In the genomic region with DNA sequence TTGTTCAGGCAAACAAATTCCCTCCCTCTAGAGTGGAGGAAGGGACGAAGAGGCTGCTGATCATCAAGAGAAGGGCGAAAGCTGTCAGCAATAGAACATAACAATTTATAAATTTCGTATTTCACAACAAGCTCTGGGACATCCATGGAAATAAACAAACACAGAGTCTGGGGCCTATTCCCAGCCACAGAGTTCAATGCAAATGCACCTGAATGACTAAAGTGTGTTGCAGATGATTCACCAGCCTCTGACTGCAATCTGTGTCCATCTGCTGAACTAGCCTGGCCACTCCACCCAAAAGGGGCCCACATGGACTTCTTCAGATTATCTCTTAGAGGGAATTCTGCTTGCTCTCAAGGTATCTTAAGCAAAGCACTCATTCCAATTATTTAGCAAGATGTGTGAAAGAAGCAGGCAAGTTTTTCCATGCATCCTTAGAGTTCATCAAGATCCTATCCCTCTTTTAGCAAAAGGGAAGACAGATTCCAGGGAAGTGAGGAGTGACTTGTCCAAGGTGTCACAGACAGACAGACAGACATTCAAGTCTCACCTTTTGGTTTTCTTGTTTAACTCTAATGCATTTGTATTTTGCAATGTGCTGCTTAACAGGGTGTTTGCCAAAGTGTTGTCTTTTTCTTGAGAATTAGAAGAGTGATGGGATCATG, we compare ENCODE assay signal across 16 cellular contexts.
A peak's percentile ranks its signal among the peaks of the same experiment; 100 is the strongest.
DNase-seq lines count a peak whose midpoint lies in the region; ATAC-seq and TF ChIP-seq lines count a peak whose summit lies in the region.
"Had no signal": no experiment of that assay in that cellular context is flagged by ENCODE, and none has a peak within 500 bp of the region (broad histone marks: within the 10 kb centered on the region; RNA-seq: fewer than 3 reads in every experiment).

No MANE protein-coding gene starts in this region.

- peaks cover 46% of the 10 kb centered on the region for H3K4me1 ChIP-seq in ES-I3 (ENCODE audit: insufficient read depth, low read length)
- peaks cover 0 to 10% of the 10 kb centered on the region in 2 experiments; a peak in 2 of 4 replicates for H3K4me1 ChIP-seq in SK-N-SH (ENCODE audit: control insufficient read depth in 1 of 2, insufficient read depth in 2 of 2, low read depth in 1 of 2, low read length in 1 of 2)
- H3K4me1 ChIP-seq in right lobe of liver: no peaks in the 10 kb centered on the region

- no peaks in the 10 kb centered on the region for H3K27me3 ChIP-seq in SK-N-SH (ENCODE audit: insufficient read depth)
- no peaks in the 10 kb centered on the region for H3K27me3 ChIP-seq in right lobe of liver

- H4K20me1 ChIP-seq in SK-N-SH (ENCODE audit: insufficient read depth): no peaks in the 10 kb centered on the region

- H3K9me3 ChIP-seq in ES-I3 (ENCODE audit: control insufficient read depth, insufficient read depth, low read length) (no peaks in the 10 kb centered on the region), SK-N-SH (no peaks in the 10 kb centered on the region), right lobe of liver (no peaks in the 10 kb centered on the region)

- no peaks in the 10 kb centered on the region for H3K79me2 ChIP-seq in SK-N-SH (ENCODE audit: insufficient read depth)

- no peak for TF ChIP-seq EP300 in SK-N-SH (IDR thresholded peaks at IDR 0.05; ENCODE audit: borderline replicate concordance in 1 of 2, low read depth in 1 of 2, low read length in 1 of 2)

- TF ChIP-seq CTCF in SK-N-SH (IDR thresholded peaks at IDR 0.05) (no peak), right lobe of liver (IDR thresholded peaks at IDR 0.05) (no peak)

- no peak for TF ChIP-seq POLR2A in right lobe of liver (IDR thresholded peaks at IDR 0.05)

- no peaks in the 10 kb centered on the region for H3K9me2 ChIP-seq in SK-N-SH

- CTCF ChIA-PET in SK-N-SH (lab: Yijun Ruan, JAX): no interaction called here

- intact Hi-C loops in right lobe of liver (cut with DNase I): no loop called here

- POLR2A ChIA-PET in SK-N-SH (lab: Yijun Ruan, JAX): no interaction called here

- H3F3A ChIP-seq in SK-N-SH (replicated peaks; ENCODE audit: insufficient read depth): no peaks in the 10 kb centered on the region

- H3K4me2 ChIP-seq in SK-N-SH: no peak overlapping the region

- 85% methylated on average over 3 of the region's 3 CpGs for WGBS in SK-N-SH (ENCODE audit: low lambda C conversion rate)
- WGBS in right lobe of liver (ENCODE audit: insufficient coverage, low coverage, low lambda C conversion rate, missing lambda C conversion rate): 16% methylated on average over 3 of the region's 3 CpGs

- H3K4me3 ChIP-seq in SK-N-SH (ENCODE audit: low read depth in 2 of 2, low read length in 1 of 2) (no peak overlapping the region), right lobe of liver (no peak overlapping the region)

- H3K36me3 ChIP-seq in ES-I3 (ENCODE audit: insufficient read depth, low read length): peaks cover 1% of the 10 kb centered on the region; the same call in 1 of the 2 replicates
- H3K36me3 ChIP-seq in SK-N-SH (replicated peaks in 1 of 2; ENCODE audit: control insufficient read depth in 1 of 2, insufficient read depth in 2 of 2, low read length in 1 of 2): no peaks in the 10 kb centered on the region
- no peaks in the 10 kb centered on the region for H3K36me3 ChIP-seq in right lobe of liver

- DNase-seq in SK-N-SH (no peak), fibroblast of gingiva (ENCODE audit: low read depth) (peak; percentile 83), non-pigmented ciliary epithelial cell (ENCODE audit: low read depth) (peak; percentile 48), NCI-H2107 (lab: John Stamatoyannopoulos, UW) (no peak), right lobe of liver (no peak)
- DNase-seq: activated CD4-positive, alpha-beta T cell treated with anti-CD3 and anti-CD28 coated beads, Interleukin-2, amount 50 U/mL, for 48 hours; activated effector memory CD4-positive, alpha-beta T cell treated with anti-CD3 and anti-CD28 coated beads, Interleukin-2, amount 50 U/mL, for 16 hours; CD4-positive, alpha-beta memory T cell; central memory CD4-positive, alpha-beta T cell; kidney glomerular epithelial cell; NCI-H2081; retina; T-helper 1 cell had no signal

- H3K27ac ChIP-seq in SK-N-SH (ENCODE audit: low read depth in 2 of 2, low read length in 1 of 2) (no peak overlapping the region), right lobe of liver (no peak overlapping the region)

- no peak for ATAC-seq in right lobe of liver
- no peak for ATAC-seq in HG02981 (IDR thresholded peaks at IDR 0.05; ENCODE audit: unreplicated experiment)
- ATAC-seq in GM19395 (IDR thresholded peaks at IDR 0.05; ENCODE audit: unreplicated experiment): no peak

- H3K9ac ChIP-seq in ES-I3 (ENCODE audit: low read depth, low read length): peak overlapping the region; percentile 5
- H3K9ac ChIP-seq in SK-N-SH: no peak overlapping the region

- no peak for TF ChIP-seq RAD21 in SK-N-SH (IDR thresholded peaks at IDR 0.05; ENCODE audit: low read length)

- H2AFZ ChIP-seq in SK-N-SH (ENCODE audit: low read depth): no peak overlapping the region

TF ChIP-seq in SK-N-SH, 30 proteins besides CTCF, POLR2A, EP300 and RAD21:
- TF ChIP-seq CHD2 (IDR thresholded peaks at IDR 0.05; ENCODE audit: low read length, partially characterized antibody): no peak
- TF ChIP-seq RXRA (IDR thresholded peaks at IDR 0.05; ENCODE audit: borderline replicate concordance, low read depth): 0 out of 2 replicates have a peak, but pooled peaks have one; percentile 17
- no peak for TF ChIP-seq YY1 (IDR thresholded peaks at IDR 0.05; ENCODE audit: low read depth)
- no peak for TF ChIP-seq FOXJ3 (CRISPR knock-in tag; IDR thresholded peaks at IDR 0.05)
- TF ChIP-seq RCOR1 (IDR thresholded peaks at IDR 0.05; ENCODE audit: low read length): no peak
- TF ChIP-seq, protein P1, sequence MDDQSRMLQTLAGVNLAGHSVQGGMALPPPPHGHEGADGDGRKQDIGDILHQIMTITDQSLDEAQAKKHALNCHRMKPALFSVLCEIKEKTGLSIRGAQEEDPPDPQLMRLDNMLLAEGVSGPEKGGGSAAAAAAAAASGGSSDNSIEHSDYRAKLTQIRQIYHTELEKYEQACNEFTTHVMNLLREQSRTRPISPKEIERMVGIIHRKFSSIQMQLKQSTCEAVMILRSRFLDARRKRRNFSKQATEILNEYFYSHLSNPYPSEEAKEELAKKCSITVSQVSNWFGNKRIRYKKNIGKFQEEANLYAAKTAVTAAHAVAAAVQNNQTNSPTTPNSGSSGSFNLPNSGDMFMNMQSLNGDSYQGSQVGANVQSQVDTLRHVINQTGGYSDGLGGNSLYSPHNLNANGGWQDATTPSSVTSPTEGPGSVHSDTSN (IDR thresholded peaks at IDR 0.05): no peak
- peak; percentile 30; the same call in 1 of the 2 replicates for TF ChIP-seq FOSL2 (IDR thresholded peaks at IDR 0.05; ENCODE audit: borderline replicate concordance, low read depth)
- peak; percentile 27; the same call in 1 of the 2 replicates for TF ChIP-seq TCF12 (IDR thresholded peaks at IDR 0.05)

Comparison
In these comparisons a context has a peak if more than half of its experiments do, and no peak if none do; other contexts are left out.
1. DNase-seq: peak in fibroblast of gingiva (single experiment) and non-pigmented ciliary epithelial cell (single experiment); none in SK-N-SH (single experiment), NCI-H2107 (single experiment) and right lobe of liver (0 of 3).